Comparison of ENCODE assay signal across 1 cellular context in the genomic region with DNA sequence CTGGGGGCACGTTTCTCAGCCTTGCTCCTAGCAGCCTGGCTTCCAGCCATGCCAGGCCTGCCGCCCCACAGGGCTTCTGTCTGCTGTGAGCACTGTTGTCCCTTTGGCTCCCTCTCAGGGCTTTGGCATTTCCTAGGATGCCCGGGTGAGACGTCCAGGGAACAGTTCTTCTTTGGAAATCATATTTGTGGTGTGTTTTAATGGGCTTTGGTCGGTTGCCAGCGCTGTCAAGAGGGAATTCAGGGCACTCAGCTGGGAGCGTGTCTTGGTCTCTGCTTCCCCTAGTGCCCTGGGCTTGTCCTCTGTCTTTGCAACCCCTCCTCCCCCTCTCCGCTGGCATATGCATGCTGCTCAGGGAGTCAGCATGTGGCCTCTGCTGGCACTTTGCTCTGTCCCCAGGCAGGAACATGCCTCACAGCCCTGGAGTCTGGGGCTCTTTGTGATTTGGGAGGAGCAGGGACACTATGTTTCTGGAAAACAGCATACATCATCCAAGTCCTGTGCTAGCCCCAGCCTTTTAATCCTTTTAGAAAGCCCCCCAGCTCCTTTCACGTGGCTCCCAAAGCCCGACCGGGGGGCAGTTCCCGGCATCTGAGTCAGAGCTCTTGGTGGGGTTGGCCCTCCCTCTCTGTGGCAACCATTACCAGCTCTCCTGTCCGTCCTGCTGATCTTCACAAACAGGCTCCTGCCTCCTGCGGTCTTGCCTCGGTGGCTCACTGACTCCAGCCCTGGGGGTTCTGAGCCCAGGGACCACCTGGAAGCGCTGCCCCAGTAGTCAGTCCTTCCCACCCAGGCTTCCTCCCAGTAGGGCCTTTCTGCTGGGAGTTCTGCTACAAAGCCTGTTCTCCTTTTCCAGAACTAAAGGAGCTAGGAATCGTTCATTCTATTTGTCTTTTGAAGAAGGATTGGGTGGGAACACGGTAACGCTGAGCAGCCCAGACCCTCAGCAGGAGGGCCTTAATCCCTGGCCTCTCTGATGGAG.
TF ChIP-seq lines count a peak whose summit lies in the region.

No MANE protein-coding gene starts in this region.

TF ChIP-seq in endothelial cell of umbilical vein, 7 proteins besides CTCF, POLR2A, EP300 and RAD21 (continued from another document):
- TF ChIP-seq FOS (IDR thresholded peaks at IDR 0.05; ENCODE audit: borderline replicate concordance, insufficient read depth, low read length) (peak; percentile 41), MYC (IDR thresholded peaks at IDR 0.05; ENCODE audit: low read depth, low read length) (peak; percentile 89), JUN (IDR thresholded peaks at IDR 0.05; ENCODE audit: borderline replicate concordance, insufficient read depth, insufficient read length, low read depth) (peak; percentile 16), POLR2AphosphoS5 (IDR thresholded peaks at IDR 0.05; ENCODE audit: insufficient read depth, low read depth, low read length) (peak; percentile 73), GATA2 (IDR thresholded peaks at IDR 0.05; ENCODE audit: insufficient read depth, insufficient read length, low read depth, low read length) (peak; percentile 18)
- TF ChIP-seq, protein P1, sequence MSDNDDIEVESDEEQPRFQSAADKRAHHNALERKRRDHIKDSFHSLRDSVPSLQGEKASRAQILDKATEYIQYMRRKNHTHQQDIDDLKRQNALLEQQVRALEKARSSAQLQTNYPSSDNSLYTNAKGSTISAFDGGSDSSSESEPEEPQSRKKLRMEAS (IDR thresholded peaks at IDR 0.05; ENCODE audit: insufficient read depth, insufficient read length) = peak; percentile 42
